In genomic region chr11:108220721-108221346, GRCh38 we compare ENCODE assay signal across 8 cellular contexts. TPM values are rescaled to one million over a fixed set of nuclear protein-coding genes. Genes with fewer than 3 reads are reported as not detected.
DNase-seq lines count a peak whose midpoint lies in the region; ATAC-seq and TF ChIP-seq lines count a peak whose summit lies in the region.

No MANE protein-coding gene starts in this region.

- 40% methylated on average over 5 of the region's 5 CpGs for WGBS in right cardiac atrium
- WGBS in right lobe of liver (ENCODE audit: insufficient coverage, low coverage, low lambda C conversion rate, missing lambda C conversion rate), result 39% methylated on average over 5 of the region's 5 CpGs
- WGBS in aorta, 2 donors, result 32 to 35% methylated on average over 5 of the region's 5 CpGs

- TF ChIP-seq CTCF in astrocyte of the cerebellum (IDR thresholded peaks at IDR 0.05; ENCODE audit: low read depth, low read length, missing control alignments) (no peak), right lobe of liver (IDR thresholded peaks at IDR 0.05) (no peak)

- no peak for TF ChIP-seq POLR2A in right lobe of liver (IDR thresholded peaks at IDR 0.05)

- no peaks in the 10 kb centered on the region for H3K36me3 ChIP-seq in right lobe of liver
- no peaks in the 10 kb centered on the region for H3K36me3 ChIP-seq in aorta (ENCODE audit: control insufficient read depth in 1 of 2, insufficient read depth in 2 of 2, low read length in 1 of 2)

- intact Hi-C loops in right cardiac atrium (cut with DNase I) (loop anchor here in 3 of 4 donors (5.0 to 10.0 kb wide), 3 partner anchors 96 to 436 kb away; partner anchors contain the start of genes CUL5 (in 2 of the 3) and ACAT1 (in 1 of the 3)), cardiac septum (cut with DNase I) (loop anchor here (5.0 to 10.0 kb wide), 4 partner anchors 99 to 444 kb away; partner anchors contain the start of genes ACAT1, CUL5, DDX10 and POGLUT3), right lobe of liver (cut with DNase I) (no loop called here), aorta (cut with DNase I) (loop anchor here (5.0 to 10.0 kb wide), 4 partner anchors 214 to 1874 kb away; partner anchors contain the start of genes CUL5 (in 1 of the 2), DDX10 (in 1 of the 2), POGLUT3 (in 1 of the 2) and ZC3H12C (in 1 of the 2))

- ATAC-seq in right cardiac atrium (no peak), right lobe of liver (no peak), aorta (ENCODE audit: low FRiP score) (no peak)

- H3K9me3 ChIP-seq in right cardiac atrium (ENCODE audit: control insufficient read depth, low read length) (no peaks in the 10 kb centered on the region), right lobe of liver (no peaks in the 10 kb centered on the region), aorta (ENCODE audit: control insufficient read depth, low read length) (no peaks in the 10 kb centered on the region)

- H3K4me3 ChIP-seq in right cardiac atrium (ENCODE audit: low read length), result peak overlapping the region; percentile 82
- H3K4me3 ChIP-seq in astrocyte of the cerebellum (ENCODE audit: low read depth, low read length), result peak overlapping the region; percentile 84
- H3K4me3 ChIP-seq in right lobe of liver, result peak overlapping the region; percentile 45 to 90 (median 65)
- peak overlapping the region; percentile 77 for H3K4me3 ChIP-seq in aorta (ENCODE audit: low read length in 2 of 2)

- H3K27ac ChIP-seq in right cardiac atrium (ENCODE audit: low read length) (no peak overlapping the region), right lobe of liver (peak overlapping the region in 2 of 3 donors; percentile 83 to 91), aorta (ENCODE audit: low read depth in 1 of 2, low read length in 2 of 2) (no peak overlapping the region)

- H3K27me3 ChIP-seq in right cardiac atrium (ENCODE audit: control insufficient read depth, insufficient read depth), result no peaks in the 10 kb centered on the region
- H3K27me3 ChIP-seq in right lobe of liver, result no peaks in the 10 kb centered on the region
- no peaks in the 10 kb centered on the region for H3K27me3 ChIP-seq in aorta (ENCODE audit: control insufficient read depth in 1 of 2, insufficient read depth in 2 of 2, low read length in 1 of 2)

- DNase-seq in right cardiac atrium (no peak), cardiac septum (ENCODE audit: low spot score) (no peak), astrocyte of the cerebellum (ENCODE audit: low read depth) (no peak), right lobe of liver (no peak), aorta (no peak), NCI-H774 (lab: John Stamatoyannopoulos, UW) (no peak)
- DNase-seq in stimulated activated CD4-positive, alpha-beta T cell treated with anti-CD3 and anti-CD28 coated beads, Interleukin-1b, Interleukin-23, amount 100 ng/mL, for 48 hours, result no peak
- no peak for DNase-seq in central memory CD4-positive, alpha-beta T cell

- H3K4me1 ChIP-seq in right cardiac atrium (ENCODE audit: control insufficient read depth, insufficient read depth, low read length) (no peaks in the 10 kb centered on the region), right lobe of liver (peaks cover 0 to 25% (median 0%) of the 10 kb centered on the region in 4 donors), aorta (ENCODE audit: control insufficient read depth in 1 of 2, insufficient read depth in 2 of 2, low read length in 2 of 2) (peaks cover 2 to 13% of the 10 kb centered on the region in 2 donors)

- in situ Hi-C loops in astrocyte of the cerebellum (cut with HindIII; ENCODE audit: low sequenced_read_pairs), result loop anchor here (5.0 kb wide), 1 partner anchor 34 kb away; no protein-coding TSS in a partner anchor

RNA-seq across cellular contexts. Expression of gene NPAT, which starts 1.6 kb away (rescaled TPM):
- total RNA-seq in right cardiac atrium (10 to 100 TPM in 2 of 4 donors, 1 to 10 TPM in 2; 9.6 to 10.3 (median 10.0) TPM), cardiac septum (6.9 TPM), right lobe of liver (1 to 10 TPM; 4.8 to 7.8 (median 5.9) TPM), aorta (10 to 100 TPM; 12.9 to 18.1 TPM)
- polyA plus RNA-seq in right cardiac atrium (2.8 TPM), aorta (1 to 10 TPM; 1.3 to 3.8 TPM)

RNA-seq across cellular contexts. Expression of gene ATM, which starts 2.0 kb away (rescaled TPM):
- total RNA-seq in right cardiac atrium, result 10 to 100 TPM; 39.7 to 46.5 (median 45.3) TPM
- polyA plus RNA-seq in right cardiac atrium, result 18.4 TPM
- 35.3 TPM for total RNA-seq in cardiac septum
- 10 to 100 TPM; 24.9 to 47.1 (median 32.4) TPM for total RNA-seq in right lobe of liver
- 100 to 1,000 TPM in 1 of 2 donors, 10 to 100 TPM in 1; 66.3 to 123 TPM for total RNA-seq in aorta
- polyA plus RNA-seq in aorta, result 10 to 100 TPM; 18.3 to 21.2 TPM

Comparison
In these comparisons a context has a peak if more than half of its experiments do, and no peak if none do; other contexts are left out.
1. H3K27ac ChIP-seq: peak in right lobe of liver (2 of 3); none in right cardiac atrium (single experiment) and aorta (0 of 2).
2. intact Hi-C loops: an anchor here in right cardiac atrium (5.0 to 10.0 kb wide), cardiac septum (5.0 to 10.0 kb wide) and aorta (5.0 to 10.0 kb wide); none called in right lobe of liver.
3. Peak in every context shown above with its lines, with median percentiles within 50 percentile points of each other: H3K4me3 ChIP-seq.